ENCODE assay signal across 25 cellular contexts in genomic region chr1:213481395-213481794, GRCh38.
A peak's percentile ranks its signal among the peaks of the same experiment; 100 is the strongest.
DNase-seq lines count a peak whose midpoint lies in the region; ATAC-seq, FAIRE-seq and TF ChIP-seq lines count a peak whose summit lies in the region.
"Had no signal": no experiment of that assay in that cellular context is flagged by ENCODE, and none has a peak within 500 bp of the region (broad histone marks: within the 10 kb centered on the region; RNA-seq: fewer than 3 reads in every experiment).

No MANE protein-coding gene starts in this region.

- intact Hi-C loops in HepG2 (cut with micrococcal nuclease; ENCODE audit: unreplicated experiment) (no loop called here), right lobe of liver (cut with DNase I) (no loop called here), pancreas (cut with DNase I) (no loop called here)

- H3K27ac ChIP-seq in HepG2 (ENCODE audit: extremely low read length, insufficient read depth, low read length) = no peak overlapping the region
- H3K27ac ChIP-seq in right lobe of liver = no peak overlapping the region
- no peak overlapping the region for H3K27ac ChIP-seq in pancreas
- H3K27ac ChIP-seq: 22Rv1, BLaER1 had no signal

- TF ChIP-seq EP300 in HepG2 (IDR thresholded peaks at IDR 0.05; ENCODE audit: low read depth in 2 of 2, low read length in 2 of 2) (no peak), HepG2 (CRISPR knock-in tag; IDR thresholded peaks at IDR 0.05; ENCODE audit: borderline replicate concordance) (no peak)

- DNase-seq in HepG2 (ENCODE audit: low spot score) = no peak
- DNase-seq in right lobe of liver = no peak
- no peak for DNase-seq in H54 (ENCODE audit: insufficient read length, low spot score)
- DNase-seq in pancreas = no peak
- DNase-seq: ACHN; BE2C; C1 segment of cervical spinal cord; CD4-positive, alpha-beta memory T cell; CD4-positive, CD25-positive, alpha-beta regulatory T cell; CD8-positive, alpha-beta memory T cell; COR-L47; DMS 273 treated with DMSO at 0.1 percent for 48 hours; DMS153; DMS53; DMS79; DND-41; EL; GDM1 had no signal

- H2AFZ ChIP-seq in HepG2 (ENCODE audit: low read length) = no peak overlapping the region

- H3K36me3 ChIP-seq in HepG2 (replicated peaks in 1 of 2; ENCODE audit: control insufficient read depth in 1 of 2, insufficient read depth in 2 of 2, low read length in 2 of 2) (no peaks in the 10 kb centered on the region), right lobe of liver (no peaks in the 10 kb centered on the region), pancreas (no peaks in the 10 kb centered on the region)
- H3K36me3 ChIP-seq: BE2C, BLaER1 had no signal

- WGBS in HepG2 (ENCODE audit: low lambda C conversion rate) = 32% methylated on average over 2 of the region's 2 CpGs
- 59% methylated on average over 2 of the region's 2 CpGs for WGBS in right lobe of liver (ENCODE audit: insufficient coverage, low coverage, low lambda C conversion rate, missing lambda C conversion rate)
- 80 to 87% methylated on average over 2 of the region's 2 CpGs for whole genome bisulfite sequencing in pancreas, 2 donors

- ATAC-seq in HepG2 (no peak), right lobe of liver (no peak), pancreas (no peak)
- ATAC-seq: GM12878 had no signal

- TF ChIP-seq CTCF in HepG2 (CRISPR knock-in tag; IDR thresholded peaks at IDR 0.05) = no peak
- TF ChIP-seq CTCF in right lobe of liver (IDR thresholded peaks at IDR 0.05) = no peak
- TF ChIP-seq CTCF in pancreas (IDR thresholded peaks at IDR 0.05) = no peak

- H4K20me1 ChIP-seq in HepG2 (ENCODE audit: insufficient read depth, low read length) = no peaks in the 10 kb centered on the region
- H4K20me1 ChIP-seq: BLaER1 had no signal

- TF ChIP-seq RAD21 in HepG2 (CRISPR knock-in tag; IDR thresholded peaks at IDR 0.05) = no peak

- H3K79me2 ChIP-seq in HepG2 (ENCODE audit: insufficient read depth, low read length) = no peaks in the 10 kb centered on the region

- CTCF ChIA-PET in HepG2 (lab: Yijun Ruan, JAX; ENCODE audit: low intra/inter-chr PET ratio, low total read pairs) = no interaction called here

- H3K4me3 ChIP-seq in HepG2 (replicated peaks in 1 of 3; ENCODE audit: insufficient read depth in 1 of 3, low read depth in 2 of 3, low read length in 3 of 3) = no peak overlapping the region
- no peak overlapping the region for H3K4me3 ChIP-seq in right lobe of liver
- H3K4me3 ChIP-seq in pancreas = no peak overlapping the region
- H3K4me3 ChIP-seq: BLaER1, GM12878 had no signal

- H3K27me3 ChIP-seq in HepG2 (ENCODE audit: control insufficient read depth in 1 of 2, insufficient read depth in 2 of 2, low read length in 2 of 2) = peaks cover 0 to 1% of the 10 kb centered on the region in 2 experiments; a peak in 1 of 5 replicates
- no peaks in the 10 kb centered on the region for H3K27me3 ChIP-seq in right lobe of liver
- no peaks in the 10 kb centered on the region for H3K27me3 ChIP-seq in pancreas
- H3K27me3 ChIP-seq: BE2C, BLaER1 had no signal

- no peak overlapping the region for H3K9ac ChIP-seq in HepG2 (ENCODE audit: insufficient read depth, low read depth, low read length)
- H3K9ac ChIP-seq: BLaER1 had no signal

- H3K9me3 ChIP-seq in HepG2 (ENCODE audit: low read length) (no peaks in the 10 kb centered on the region), right lobe of liver (no peaks in the 10 kb centered on the region), pancreas (no peaks in the 10 kb centered on the region)
- H3K9me3 ChIP-seq: BE2C, BLaER1 had no signal

- FAIRE-seq in HepG2 (lab: Jason Lieb, UNC) (no peak), TTC549 (lab: Jason Lieb, UNC) (peak; percentile 33), H54 (lab: Jason Lieb, UNC) (no peak), pancreas (lab: Jason Lieb, UNC) (no peak)
- FAIRE-seq: GM12878, GM12892, GM18507, GM19239 had no signal

- in situ Hi-C loops in HepG2 (cut with HindIII; ENCODE audit: extremely low pct_ligation_motif_present, low pct_unique_long_range_greater_than_20kb) = no loop called here

- no TSS peak for BruUV-seq in HepG2 (replicated peaks; lab: Mats Ljungman, UMichigan)

- H3K4me1 ChIP-seq in HepG2 (ENCODE audit: insufficient read depth, low read length) = no peaks in the 10 kb centered on the region
- H3K4me1 ChIP-seq in right lobe of liver = no peaks in the 10 kb centered on the region
- no peaks in the 10 kb centered on the region for H3K4me1 ChIP-seq in pancreas
- H3K4me1 ChIP-seq: BE2C had no signal

- POLR2A ChIA-PET in HepG2 (lab: Yijun Ruan, JAX) = no interaction called here

- TF ChIP-seq POLR2A in HepG2 (IDR thresholded peaks at IDR 0.05; ENCODE audit: insufficient read depth in 1 of 2, low read depth in 2 of 2, low read length in 2 of 2) = no peak
- no peak for TF ChIP-seq POLR2A in right lobe of liver (IDR thresholded peaks at IDR 0.05)
- no peak for TF ChIP-seq POLR2A in H54 (IDR thresholded peaks at IDR 0.05; ENCODE audit: low read depth, low read length)

- H3K4me2 ChIP-seq in HepG2 (ENCODE audit: low read depth, low read length) = no peak overlapping the region
- H3K4me2 ChIP-seq: BLaER1 had no signal

TF ChIP-seq in HepG2, 621 proteins besides CTCF, POLR2A, EP300 and RAD21:
- TF ChIP-seq SNAI1 (CRISPR knock-in tag; IDR thresholded peaks at IDR 0.05; ENCODE audit: borderline replicate concordance) (no peak), ZNF784 (CRISPR knock-in tag; IDR thresholded peaks at IDR 0.05; ENCODE audit: borderline replicate concordance) (no peak), ZMAT5 (CRISPR knock-in tag; IDR thresholded peaks at IDR 0.05; ENCODE audit: borderline replicate concordance, low read depth) (no peak), ZSCAN21 (CRISPR knock-in tag; IDR thresholded peaks at IDR 0.05; ENCODE audit: borderline replicate concordance) (no peak), MAFK (conservative IDR thresholded peaks at IDR 0.05 in 1 of 2, IDR thresholded peaks at IDR 0.05 in 1 of 2; ENCODE audit: low read length in 2 of 2) (peak; percentile 72 to 86), MAFF (IDR thresholded peaks at IDR 0.05; ENCODE audit: low read depth, low read length) (peak; percentile 80), MLXIP (CRISPR knock-in tag; IDR thresholded peaks at IDR 0.05; ENCODE audit: borderline replicate concordance) (no peak)
